Comparison of ENCODE assay signal across 19 cellular contexts in genomic region chrX:80022363-80023031, GRCh38. TPM values are rescaled to one million over a fixed set of nuclear protein-coding genes. Genes with fewer than 3 reads are reported as not detected.
DNase-seq lines count a peak whose midpoint lies in the region; ATAC-seq, FAIRE-seq and TF ChIP-seq lines count a peak whose summit lies in the region.
"Had no signal": no experiment of that assay in that cellular context is flagged by ENCODE, and none has a peak within 500 bp of the region (broad histone marks: within the 10 kb centered on the region; RNA-seq: fewer than 3 reads in every experiment).

No MANE protein-coding gene starts in this region.

- H4K20me1 ChIP-seq in astrocyte (ENCODE audit: insufficient read depth, low read length) = no peaks in the 10 kb centered on the region
- H4K20me1 ChIP-seq: BLaER1 had no signal

- H3K9ac ChIP-seq in HUES48 (ENCODE audit: low read depth, low read length) = no peak overlapping the region
- H3K9ac ChIP-seq in astrocyte (ENCODE audit: low read length) = no peak overlapping the region
- H3K9ac ChIP-seq in iPS-20b (ENCODE audit: low read depth, low read length) = peak overlapping the region; percentile 71; the same call in 1 of the 2 replicates
- H3K9ac ChIP-seq: BLaER1 had no signal

- H3K9me3 Mint-ChIP-seq in astrocyte (ENCODE audit: unreplicated experiment) (no peaks in the 10 kb centered on the region), immature natural killer cell (peaks cover 0 to 4% (median 0%) of the 10 kb centered on the region in 6 donors)
- H3K9me3 Mint-ChIP-seq: activated T-cell treated with anti-CD3 and anti-CD28 coated beads, Interleukin-2, amount 50 U/mL, for 72 hours; stimulated activated memory B cell treated with anti-CD40 and anti-IgM and Interleukin-4, amounts not matched to agents 10 μg/mL and 1 μg/mL and 100 μg/mL, for 72 hours had no signal

- peak; percentile 15 for ATAC-seq in sciatic nerve
- no peak for ATAC-seq in left lobe of liver
- ATAC-seq: activated T-cell treated with anti-CD3 and anti-CD28 coated beads, Interleukin-2, amount 50 U/mL, for 72 hours; esophagus mucosa; stimulated activated memory B cell treated with anti-CD40 and anti-IgM and Interleukin-4, amounts not matched to agents 10 μg/mL and 1 μg/mL and 100 μg/mL, for 72 hours had no signal

- H3K36me3 ChIP-seq in HUES48 (ENCODE audit: control insufficient read depth, insufficient read depth, low read length) = no peaks in the 10 kb centered on the region
- H3K36me3 ChIP-seq in astrocyte (ENCODE audit: insufficient read depth, low read length) = no peaks in the 10 kb centered on the region
- no peaks in the 10 kb centered on the region for H3K36me3 ChIP-seq in iPS-20b (ENCODE audit: insufficient read depth, low read depth, low read length)
- no peaks in the 10 kb centered on the region for H3K36me3 ChIP-seq in WERI-Rb-1
- H3K36me3 ChIP-seq: adrenal gland, BLaER1, uterus had no signal

- intact Hi-C loops in sciatic nerve (cut with DNase I) = no loop called here

- H2AFZ ChIP-seq in astrocyte (ENCODE audit: low read depth, low read length) = no peak overlapping the region

- DNase-seq in astrocyte (ENCODE audit: low read depth) (no peak), sciatic nerve (ENCODE audit: low spot score) (no peak), immature natural killer cell (no peak), left lobe of liver (ENCODE audit: low spot score) (no peak), WERI-Rb-1 (no peak)
- DNase-seq: activated CD4-positive, alpha-beta T cell treated with anti-CD3 and anti-CD28 coated beads, Interleukin-2, amount 50 U/mL, for 4 hours; activated T-cell treated with anti-CD3 and anti-CD28 coated beads, Interleukin-2, amount 50 U/mL, for 72 hours; adrenal gland; head of caudate nucleus; NCI-H1930; NCI-H69; uterus had no signal

- H3K27me3 Mint-ChIP-seq in astrocyte (ENCODE audit: low read depth, unreplicated experiment) = peaks cover 18% of the 10 kb centered on the region
- peaks cover 0 to 5% (median 2%) of the 10 kb centered on the region in 3 donors for H3K27me3 Mint-ChIP-seq in immature natural killer cell (ENCODE audit: low read depth in 3 of 3)
- H3K27me3 Mint-ChIP-seq: stimulated activated memory B cell treated with anti-CD40 and anti-IgM and Interleukin-4, amounts not matched to agents 10 μg/mL and 1 μg/mL and 100 μg/mL, for 72 hours had no signal

- H3K27me3 ChIP-seq in HUES48 (ENCODE audit: control insufficient read depth, insufficient read depth, low read length) = peaks cover 11% of the 10 kb centered on the region
- no peaks in the 10 kb centered on the region for H3K27me3 ChIP-seq in astrocyte (ENCODE audit: insufficient read depth, low read length)
- peaks cover 13% of the 10 kb centered on the region for H3K27me3 ChIP-seq in iPS-20b (ENCODE audit: insufficient read depth, low read length)
- peaks cover 36% of the 10 kb centered on the region for H3K27me3 ChIP-seq in WERI-Rb-1 (ENCODE audit: insufficient read depth, low read depth, severe bottlenecking)
- H3K27me3 ChIP-seq: uterus had no signal

- H3K27ac Mint-ChIP-seq in astrocyte (ENCODE audit: unreplicated experiment) (no peak overlapping the region), immature natural killer cell (no peak overlapping the region)
- H3K27ac Mint-ChIP-seq: activated T-cell treated with anti-CD3 and anti-CD28 coated beads, Interleukin-2, amount 50 U/mL, for 72 hours; stimulated activated memory B cell treated with anti-CD40 and anti-IgM and Interleukin-4, amounts not matched to agents 10 μg/mL and 1 μg/mL and 100 μg/mL, for 72 hours had no signal

- FAIRE-seq in astrocyte (lab: Jason Lieb, UNC) = no peak

- H3K79me2 ChIP-seq in astrocyte (ENCODE audit: insufficient read depth, low read length) = no peaks in the 10 kb centered on the region

- H3K4me1 ChIP-seq in HUES48 (ENCODE audit: control insufficient read depth, insufficient read depth, low read length) (0 out of 2 replicates have a peak, but pooled peaks cover 4% of the 10 kb centered on the region), astrocyte (ENCODE audit: insufficient read depth, low read length) (no peaks in the 10 kb centered on the region), iPS-20b (ENCODE audit: insufficient read depth, low read length) (no peaks in the 10 kb centered on the region)
- H3K4me1 ChIP-seq: adrenal gland, BLaER1, uterus had no signal

- H3K4me3 Mint-ChIP-seq in astrocyte (ENCODE audit: unreplicated experiment) (peak overlapping the region; percentile 84), immature natural killer cell (no peak overlapping the region)
- H3K4me3 Mint-ChIP-seq: activated T-cell treated with anti-CD3 and anti-CD28 coated beads, Interleukin-2, amount 50 U/mL, for 72 hours; stimulated activated memory B cell treated with anti-CD40 and anti-IgM and Interleukin-4, amounts not matched to agents 10 μg/mL and 1 μg/mL and 100 μg/mL, for 72 hours had no signal

- H3K27ac ChIP-seq in HUES48 (ENCODE audit: low read depth, low read length) (peak overlapping the region; percentile 37), astrocyte (ENCODE audit: low read depth, low read length) (no peak overlapping the region), iPS-20b (ENCODE audit: low read length) (no peak overlapping the region), WERI-Rb-1 (no peak overlapping the region)
- H3K27ac ChIP-seq: adrenal gland, BLaER1, uterus had no signal

- TF ChIP-seq CTCF in astrocyte (IDR thresholded peaks at IDR 0.05; ENCODE audit: insufficient read depth, low read depth, low read length) (no peak), WERI-Rb-1 (IDR thresholded peaks at IDR 0.05; ENCODE audit: low read depth, low read length) (no peak)

- H3K4me2 ChIP-seq in astrocyte (ENCODE audit: low read length) = no peak overlapping the region
- H3K4me2 ChIP-seq: BLaER1 had no signal

- H3K4me1 Mint-ChIP-seq in astrocyte (ENCODE audit: low read depth, unreplicated experiment) = no peaks in the 10 kb centered on the region
- H3K4me1 Mint-ChIP-seq in immature natural killer cell = no peaks in the 10 kb centered on the region
- H3K4me1 Mint-ChIP-seq: stimulated activated memory B cell treated with anti-CD40 and anti-IgM and Interleukin-4, amounts not matched to agents 10 μg/mL and 1 μg/mL and 100 μg/mL, for 72 hours had no signal

- H3K4me3 ChIP-seq in HUES48 (ENCODE audit: low read depth, low read length) (peak overlapping the region; percentile 67), astrocyte (ENCODE audit: insufficient read depth, low read depth, low read length) (no peak overlapping the region), iPS-20b (ENCODE audit: low read length) (peak overlapping the region; percentile 78), WERI-Rb-1 (ENCODE audit: low read depth, low read length) (no peak overlapping the region)
- H3K4me3 ChIP-seq: adrenal gland, BLaER1, lung, uterus had no signal

- H3K9me3 ChIP-seq in HUES48 (ENCODE audit: control insufficient read depth, insufficient read depth, low read length) (peaks cover 33% of the 10 kb centered on the region), astrocyte (ENCODE audit: insufficient read depth, low read depth, low read length) (no peaks in the 10 kb centered on the region), iPS-20b (ENCODE audit: insufficient read depth, low read depth, low read length) (no peaks in the 10 kb centered on the region), WERI-Rb-1 (ENCODE audit: severe bottlenecking) (no peaks in the 10 kb centered on the region)
- H3K9me3 ChIP-seq: adrenal gland, BLaER1, uterus had no signal

- H3K36me3 Mint-ChIP-seq in astrocyte (ENCODE audit: low read depth, unreplicated experiment) (no peaks in the 10 kb centered on the region), immature natural killer cell (no peaks in the 10 kb centered on the region)
- H3K36me3 Mint-ChIP-seq: stimulated activated memory B cell treated with anti-CD40 and anti-IgM and Interleukin-4, amounts not matched to agents 10 μg/mL and 1 μg/mL and 100 μg/mL, for 72 hours had no signal

RNA-seq across cellular contexts. Expression of gene TBX22, which starts 7.9 kb away (rescaled TPM):
- total RNA-seq in astrocyte (not detected in 2 replicates), sciatic nerve (not detected), left lobe of liver (not detected)
- polyA plus RNA-seq in immature natural killer cell = not detected
- total RNA-seq: activated T-cell treated with anti-CD3 and anti-CD28 coated beads, Interleukin-2, amount 50 U/mL, for 72 hours; adrenal gland; esophagus mucosa; lung; MCF 10A had no signal
- polyA plus RNA-seq: adrenal gland, lung had no signal

Comparison
In these comparisons a context has a peak if more than half of its experiments do, and no peak if none do; other contexts are left out.
1. H3K4me3 ChIP-seq: peak in HUES48 (single experiment) and iPS-20b (single experiment); none in astrocyte (single experiment) and WERI-Rb-1 (single experiment).